Comparison of ENCODE assay signal across 29 cellular contexts in the genomic region with DNA sequence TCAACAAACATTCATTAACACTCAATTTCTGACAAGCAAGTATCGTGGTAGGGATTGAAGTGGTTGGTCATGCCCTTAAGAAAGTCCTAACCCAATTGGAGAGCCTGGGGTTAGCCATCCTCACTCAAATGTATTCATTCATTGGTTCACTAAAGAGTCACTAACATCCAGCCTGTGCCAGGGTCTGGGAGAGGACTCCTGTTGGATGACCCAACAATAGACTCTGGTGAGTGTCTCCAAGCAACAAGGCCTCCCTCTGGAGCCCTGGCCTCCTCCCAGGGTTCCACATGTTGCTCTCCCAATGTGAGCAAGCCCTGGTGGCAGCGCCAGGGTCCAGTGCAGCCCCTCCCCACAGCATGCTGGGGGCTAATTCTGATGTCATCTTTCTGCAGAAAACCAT. TPM values are rescaled to one million over a fixed set of nuclear protein-coding genes. Genes with fewer than 3 reads are reported as not detected.
"Had no signal": no experiment of that assay in that cellular context is flagged by ENCODE, and none has a peak within 500 bp of the region (broad histone marks: within the 10 kb centered on the region; RNA-seq: fewer than 3 reads in every experiment).

A gene (plus strand): TSS at position 301 of the 400 bp plus-strand sequence. CDS start 185 bp downstream, outside the sequence.

- H3K4me1 ChIP-seq: stomach, suprapubic skin, thyroid gland, tibial artery, tibial nerve, transverse colon, upper lobe of left lung, upper lobe of right lung, uterus, vagina had no signal

- ATAC-seq: stimulated activated memory B cell treated with anti-CD40 and anti-IgM and Interleukin-4, amounts not matched to agents 10 μg/mL and 1 μg/mL and 100 μg/mL, for 72 hours; stimulated activated naive B cell treated with anti-CD40 and anti-IgM and Interleukin-4, amounts not matched to agents 10 μg/mL and 1 μg/mL and 100 μg/mL, for 72 hours; stimulated activated naive CD8-positive, alpha-beta T cell treated with anti-CD3 and anti-CD28 coated beads, Interleukin-15, amount 100 ng/mL, for 72 hours; stimulated activated naive CD8-positive, alpha-beta T cell treated with anti-CD3 and anti-CD28 coated beads, Interleukin-15, Interleukin-2, amounts not matched to agents 100 U/mL and 50 U/mL, for 24 hours; upper lobe of right lung had no signal

- H3K36me3 ChIP-seq: stomach, suprapubic skin, thoracic aorta, thyroid gland, tibial artery, tibial nerve, transverse colon, upper lobe of left lung, upper lobe of right lung, uterus, vagina had no signal

- FAIRE-seq: urothelium cell line had no signal

- DNase-seq: stimulated activated CD4-positive, alpha-beta T cell treated with anti-CD3 and anti-CD28 coated beads, Interleukin-2, amount 100 ng/mL, for 48 hours; stimulated activated CD4-positive, alpha-beta T cell treated with anti-CD3 and anti-CD28 coated beads, Interleukin-4, amount 100 ng/mL, for 1 hour; stimulated activated CD4-positive, alpha-beta T cell treated with anti-CD3 and anti-CD28 coated beads, Interleukin-4, amount 100 ng/mL, for 24 hours; stimulated activated CD4-positive, alpha-beta T cell treated with anti-CD3 and anti-CD28 coated beads, Interleukin-4, amount 100 ng/mL, for 4 hours; stimulated activated CD8-positive, alpha-beta memory T cell treated with anti-CD3 and anti-CD28 coated beads, Interleukin-4, amount 100 ng/mL, for 48 hours; stimulated activated naive B cell treated with anti-CD40 and anti-IgM and Interleukin-4, amounts not matched to agents 10 μg/mL and 1 μg/mL and 100 μg/mL, for 72 hours; stimulated activated naive CD4-positive, alpha-beta T cell; stimulated activated naive CD4-positive, alpha-beta T cell treated with Interleukin-2 at 50 U/mL for 16 hours; stimulated activated naive CD8-positive, alpha-beta T cell treated with anti-CD3 and anti-CD28 coated beads, Interleukin-15, amount 100 ng/mL, for 72 hours; stimulated activated naive CD8-positive, alpha-beta T cell treated with anti-CD3 and anti-CD28 coated beads, Interleukin-15, Interleukin-2, amounts not matched to agents 100 U/mL and 50 U/mL, for 24 hours; stomach; substantia nigra; thyroid gland; transverse colon; trophoblast cell; upper lobe of right lung; uterus had no signal

- H3K27me3 ChIP-seq: thyroid gland, tibial nerve, upper lobe of left lung, uterus, vagina had no signal

- H3K9me3 ChIP-seq: stomach, suprapubic skin, thoracic aorta, thyroid gland, tibial artery, tibial nerve, transverse colon, upper lobe of left lung, upper lobe of right lung, uterus, vagina had no signal

- H3K4me3 ChIP-seq: stomach, suprapubic skin, thoracic aorta, thyroid gland, tibial artery, tibial nerve, transverse colon, upper lobe of left lung, upper lobe of right lung, uterus, vagina had no signal

- H3K27ac ChIP-seq: stomach, suprapubic skin, thoracic aorta, thyroid gland, tibial artery, tibial nerve, transverse colon, upper lobe of left lung, upper lobe of right lung, uterus, vagina had no signal

RNA-seq across cellular contexts. Expression of the gene that starts here (rescaled TPM):
- total RNA-seq: stomach, subcutaneous adipose tissue, suprapubic skin, temporal lobe, thoracic aorta, thyroid gland, tibial nerve, transverse colon, upper lobe of left lung, upper lobe of right lung, ureter, urinary bladder, uterus, vagina had no signal
- polyA plus RNA-seq: stomach, urinary bladder had no signal
